In the genomic region with DNA sequence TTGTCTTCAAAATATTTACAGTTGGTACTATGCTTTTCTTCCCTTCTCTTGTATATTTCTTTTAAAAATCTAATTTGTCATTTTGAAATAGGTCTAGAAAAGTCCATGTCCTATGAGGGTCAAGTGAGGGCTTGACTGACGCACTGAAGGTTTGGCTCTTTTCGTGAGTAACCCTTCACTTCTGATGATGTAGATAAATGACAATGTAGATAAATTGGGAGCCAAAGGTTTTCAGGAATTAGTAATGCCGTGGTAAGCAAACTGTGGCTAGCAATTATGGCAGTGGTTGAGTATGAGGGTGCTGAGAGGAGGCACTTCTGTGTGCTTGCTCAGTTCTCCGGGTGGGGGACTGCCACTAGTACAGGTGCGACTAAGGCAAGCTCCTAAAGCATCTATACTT, we compare ENCODE assay signal across 16 cellular contexts.
"Had no signal": no experiment of that assay in that cellular context is flagged by ENCODE, and none has a peak within 500 bp of the region (broad histone marks: within the 10 kb centered on the region; RNA-seq: fewer than 3 reads in every experiment).

No MANE protein-coding gene starts in this region.

- H3K27ac ChIP-seq: esophagus muscularis mucosa, gastroesophageal sphincter, ovary had no signal

- H3K27me3 ChIP-seq: esophagus muscularis mucosa, gastroesophageal sphincter, ovary had no signal

- H3K36me3 ChIP-seq: esophagus muscularis mucosa, gastroesophageal sphincter, ovary had no signal

- H3K9me3 ChIP-seq: esophagus muscularis mucosa, gastroesophageal sphincter, ovary had no signal

- ATAC-seq: gastroesophageal sphincter; left colon; left ventricle myocardium superior; right cardiac atrium; stimulated activated memory B cell treated with anti-CD40 and anti-IgM and Interleukin-4, amounts not matched to agents 10 μg/mL and 1 μg/mL and 100 μg/mL, for 72 hours had no signal

- H3K4me3 ChIP-seq: esophagus muscularis mucosa, gastroesophageal sphincter, lung, ovary had no signal

- DNase-seq: effector memory CD4-positive, alpha-beta T cell; immature natural killer cell; kidney; left colon; left ventricle myocardium superior; mesendoderm; naive B cell; nephron progenitor cell; ovary; right cardiac atrium; stimulated activated CD4-positive, alpha-beta T cell treated with anti-CD3 and anti-CD28 coated beads, Interleukin-4, amount 100 ng/mL, for 1 hour; trophoblast cell had no signal
